Comparison of ENCODE assay signal across 8 cellular contexts in genomic region chr11:113875414-113876073, GRCh38. TPM values are rescaled to one million over a fixed set of nuclear protein-coding genes. Genes with fewer than 3 reads are reported as not detected.
DNase-seq lines count a peak whose midpoint lies in the region; ATAC-seq, FAIRE-seq and TF ChIP-seq lines count a peak whose summit lies in the region.

USP28 (minus strand) TSS chr11:113875572; CDS start chr11:113875501, 71 bp downstream.

- no peaks in the 10 kb centered on the region for H3K9me3 ChIP-seq in right atrium auricular region

- FAIRE-seq in urothelium cell line (lab: Jason Lieb, UNC), result peak; percentile 91

- no peaks in the 10 kb centered on the region for H3K27me3 ChIP-seq in right atrium auricular region

- H3K4me3 ChIP-seq in right atrium auricular region, result peak within 1 kb of the TSS; percentile 79 to 95

- no peak for TF ChIP-seq CTCF in right atrium auricular region (IDR thresholded peaks at IDR 0.05)

- intact Hi-C loops in T-helper 2 cell treated with Interferon-gamma antibody and Interleukin-4, amounts not matched to agents 100 ng/mL and 5 ng/mL, for 36 hours (cut with micrococcal nuclease), result loop anchor here (1.0 to 10.0 kb wide), 8 partner anchors 15 to 1591 kb away; partner anchors contain the start of genes C11orf71, RBM7, REXO2 and TTC12

- ATAC-seq in GM18502 (IDR thresholded peaks at IDR 0.05; ENCODE audit: poor library complexity, unreplicated experiment) (peak; percentile 84), HG02885 (IDR thresholded peaks at IDR 0.05; ENCODE audit: poor library complexity, unreplicated experiment) (peak; percentile 87)

- peak within 1 kb of the TSS; percentile 94 to 97 for H3K27ac ChIP-seq in right atrium auricular region

- H3K36me3 ChIP-seq in right atrium auricular region, result no peaks in the 10 kb centered on the region

- peaks cover 0 to 28% of the 10 kb centered on the region in 2 donors for H3K4me1 ChIP-seq in right atrium auricular region

- DNase-seq in NCI-H1694 (lab: John Stamatoyannopoulos, UW) (peak; percentile 11), anterior cingulate cortex (lab: John Stamatoyannopoulos, UW) (peak; percentile 55 to 98 (median 95)), right atrium auricular region (ENCODE audit: low spot score) (peak; percentile 98), pulmonary artery endothelial cell (ENCODE audit: low read depth, low spot score) (peak; percentile 87), urothelium cell line (ENCODE audit: low spot score) (peak; percentile 99)

RNA-seq across cellular contexts. Expression of gene USP28, which starts in this region (rescaled TPM):
- total RNA-seq in T-helper 2 cell treated with Interferon-gamma antibody and Interleukin-4, amounts not matched to agents 100 ng/mL and 5 ng/mL, for 36 hours, result 41.4 and 44.1 TPM in 2 replicates
- total RNA-seq in right atrium auricular region (100 to 1,000 TPM; 116 to 135 TPM), pulmonary artery endothelial cell (31.7 and 55.2 TPM in 2 replicates)

Comparison
In these comparisons a context has a peak if more than half of its experiments do, and no peak if none do; other contexts are left out.
1. Peak in every context shown above with its lines: DNase-seq, ATAC-seq, H3K4me3 ChIP-seq and H3K27ac ChIP-seq.
2. DNase-seq: peak in every context shown above with its lines; median percentile 99 in urothelium cell line; 98 in right atrium auricular region; 95 in anterior cingulate cortex; 87 in pulmonary artery endothelial cell; 11 in NCI-H1694.